Comparison of ENCODE assay signal across 23 cellular contexts in the genomic region with DNA sequence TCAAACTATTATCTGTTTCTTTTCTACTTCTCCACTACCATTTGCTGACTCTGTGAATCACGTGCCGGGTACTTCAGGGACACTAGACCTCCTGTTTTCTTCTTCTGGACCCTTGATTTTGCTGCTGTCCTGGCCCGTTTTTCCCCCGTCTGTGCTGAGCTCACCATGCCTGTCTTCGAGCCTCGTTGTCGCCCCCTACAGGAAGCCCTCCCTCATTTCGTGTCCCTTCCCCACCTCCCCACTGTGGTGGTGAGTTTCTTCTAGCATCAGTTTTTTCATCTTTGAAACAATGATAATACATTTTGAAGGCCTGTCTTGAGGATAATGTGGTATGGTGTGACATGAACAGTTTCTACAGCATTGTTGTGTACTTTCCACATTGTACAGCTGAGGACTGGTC. TPM values are rescaled to one million over a fixed set of nuclear protein-coding genes. Genes with fewer than 3 reads are reported as not detected.
A peak's percentile ranks its signal among the peaks of the same experiment; 100 is the strongest.
DNase-seq lines count a peak whose midpoint lies in the region; ATAC-seq and TF ChIP-seq lines count a peak whose summit lies in the region.
"Had no signal": no experiment of that assay in that cellular context is flagged by ENCODE, and none has a peak within 500 bp of the region (broad histone marks: within the 10 kb centered on the region; RNA-seq: fewer than 3 reads in every experiment).

No MANE protein-coding gene starts in this region.

- no peak overlapping the region for H2BK12ac ChIP-seq in H9 (ENCODE audit: insufficient read length, low read depth, low read length)

- no peaks in the 10 kb centered on the region for H3K79me2 ChIP-seq in H9 (ENCODE audit: insufficient read depth, low read length)
- no peaks in the 10 kb centered on the region for H3K79me2 ChIP-seq in OCI-LY3 (ENCODE audit: low read length)
- H3K79me2 ChIP-seq in GM23248 (ENCODE audit: insufficient read depth), result no peaks in the 10 kb centered on the region

- H3K56ac ChIP-seq in H9 (ENCODE audit: insufficient read length, low read depth, low read length), result no peak overlapping the region

- H3K27ac ChIP-seq in H9 (ENCODE audit: insufficient read length, low read depth, low read length) (no peak overlapping the region), OCI-LY3 (ENCODE audit: low read length) (no peak overlapping the region), adrenal gland (no peak overlapping the region), GM23248 (no peak overlapping the region)
- H3K27ac ChIP-seq: body of pancreas, heart right ventricle, lower lobe of right lung had no signal

- H3K4me1 ChIP-seq in H9 (ENCODE audit: insufficient read depth, low read length) (no peaks in the 10 kb centered on the region; the same call in 1 of the 2 replicates), OCI-LY3 (ENCODE audit: low read length) (no peaks in the 10 kb centered on the region), adrenal gland (replicated peaks in 1 of 2) (no peaks in the 10 kb centered on the region), GM23248 (ENCODE audit: insufficient read depth) (no peaks in the 10 kb centered on the region)
- H3K4me1 ChIP-seq: body of pancreas, heart right ventricle, lower lobe of right lung had no signal

- no peak overlapping the region for H3K4me2 ChIP-seq in H9 (ENCODE audit: insufficient read depth, insufficient read length, low read length)
- no peak overlapping the region for H3K4me2 ChIP-seq in OCI-LY3 (ENCODE audit: low read length)
- H3K4me2 ChIP-seq in GM23248 (ENCODE audit: unreplicated experiment), result no peak overlapping the region

- peak; percentile 8 for DNase-seq in ACHN
- DNase-seq in H9, result peak; percentile 41
- DNase-seq in glutamatergic neuron, result no peak
- no peak for DNase-seq in adrenal gland
- no peak for DNase-seq in HuH-7.5 (ENCODE audit: low spot score)
- DNase-seq in GM23248, result no peak
- DNase-seq: activated B cell treated with CpG ODN at 0.5 μM for 24 hours; activated T-cell treated with anti-CD3 and anti-CD28 coated beads, Interleukin-2, amount 50 U/mL, for 72 hours; body of pancreas; heart right ventricle; lower lobe of right lung; MG63; NCI-H187; NCI-H226; nucleus accumbens; right cardiac atrium; SIG-M5; stimulated activated naive B cell treated with anti-CD40 and anti-IgM and Interleukin-4, amounts not matched to agents 10 μg/mL and 1 μg/mL and 100 μg/mL, for 72 hours; T-helper 17 cell had no signal

- TF ChIP-seq CTCF in H9 (conservative IDR thresholded peaks at IDR 0.05), result peak; percentile 70
- 0 out of 2 replicates have a peak, but pooled peaks have one; percentile 8 for TF ChIP-seq CTCF in OCI-LY3 (IDR thresholded peaks at IDR 0.05; ENCODE audit: low read depth, low read length)
- peak; percentile 23 for TF ChIP-seq CTCF in glutamatergic neuron (IDR thresholded peaks at IDR 0.05; ENCODE audit: partially characterized antibody, unreplicated experiment)
- no peak for TF ChIP-seq CTCF in adrenal gland (IDR thresholded peaks at IDR 0.05)

- H3K9ac ChIP-seq in H9 (ENCODE audit: extremely low read depth, insufficient read length, low read length) (no peak overlapping the region), OCI-LY3 (ENCODE audit: low read length) (no peak overlapping the region), GM23248 (no peak overlapping the region)

- no peaks in the 10 kb centered on the region for H3K79me1 ChIP-seq in H9 (ENCODE audit: insufficient read depth, low read depth, low read length, poor library complexity, severe bottlenecking)

- H3K9me2 ChIP-seq in GM23248 (ENCODE audit: insufficient read depth), result no peaks in the 10 kb centered on the region

- H3K27me3 Mint-ChIP-seq in H9 (ENCODE audit: low read depth) (peaks cover 2% of the 10 kb centered on the region), glutamatergic neuron (ENCODE audit: unreplicated experiment) (no peaks in the 10 kb centered on the region)
- H3K27me3 Mint-ChIP-seq: activated B cell treated with CpG ODN at 0.5 μM for 24 hours; activated naive CD8-positive, alpha-beta T cell; stimulated activated naive B cell treated with anti-CD40 and anti-IgM and Interleukin-4, amounts not matched to agents 10 μg/mL and 1 μg/mL and 100 μg/mL, for 72 hours; T-helper 17 cell had no signal

- no peak overlapping the region for H2AK5ac ChIP-seq in H9 (ENCODE audit: insufficient read length, low read length)

- H4K20me1 ChIP-seq in H9 (ENCODE audit: control insufficient read depth, insufficient read depth, insufficient read length) (peaks cover 3% of the 10 kb centered on the region), OCI-LY3 (ENCODE audit: insufficient read depth, low read length) (no peaks in the 10 kb centered on the region), GM23248 (ENCODE audit: insufficient read depth) (no peaks in the 10 kb centered on the region)

- no peak overlapping the region for H3K4ac ChIP-seq in H9 (ENCODE audit: low read depth, low read length)

- H3K36me3 Mint-ChIP-seq in H9 (ENCODE audit: insufficient read depth in 1 of 3, low read depth in 3 of 3) (peaks cover 0 to 2% (median 0%) of the 10 kb centered on the region in 3 experiments; a peak in 1 of 7 replicates), glutamatergic neuron (ENCODE audit: unreplicated experiment) (no peaks in the 10 kb centered on the region)
- H3K36me3 Mint-ChIP-seq: activated naive CD8-positive, alpha-beta T cell; stimulated activated naive B cell treated with anti-CD40 and anti-IgM and Interleukin-4, amounts not matched to agents 10 μg/mL and 1 μg/mL and 100 μg/mL, for 72 hours had no signal

- H3K27me3 ChIP-seq in H9 (ENCODE audit: insufficient read depth, low read length) (no peaks in the 10 kb centered on the region), OCI-LY3 (ENCODE audit: low read depth, low read length) (no peaks in the 10 kb centered on the region), adrenal gland (no peaks in the 10 kb centered on the region), GM23248 (replicated peaks; ENCODE audit: insufficient read depth) (no peaks in the 10 kb centered on the region)
- H3K27me3 ChIP-seq: body of pancreas, MG63 had no signal

- H2BK20ac ChIP-seq in H9 (ENCODE audit: low read depth, low read length, poor library complexity, severe bottlenecking), result no peak overlapping the region

- H3K27ac Mint-ChIP-seq in H9, result no peak overlapping the region
- no peak overlapping the region for H3K27ac Mint-ChIP-seq in glutamatergic neuron (ENCODE audit: unreplicated experiment)
- H3K27ac Mint-ChIP-seq: activated B cell treated with CpG ODN at 0.5 μM for 24 hours; activated naive CD8-positive, alpha-beta T cell; activated T-cell treated with anti-CD3 and anti-CD28 coated beads, Interleukin-2, amount 50 U/mL, for 72 hours; stimulated activated naive B cell treated with anti-CD40 and anti-IgM and Interleukin-4, amounts not matched to agents 10 μg/mL and 1 μg/mL and 100 μg/mL, for 72 hours; T-helper 17 cell had no signal

- H3K4me3 Mint-ChIP-seq in H9 (no peak overlapping the region), glutamatergic neuron (ENCODE audit: unreplicated experiment) (no peak overlapping the region)
- H3K4me3 Mint-ChIP-seq: activated B cell treated with CpG ODN at 0.5 μM for 24 hours; activated naive CD8-positive, alpha-beta T cell; activated T-cell treated with anti-CD3 and anti-CD28 coated beads, Interleukin-2, amount 50 U/mL, for 72 hours; stimulated activated naive B cell treated with anti-CD40 and anti-IgM and Interleukin-4, amounts not matched to agents 10 μg/mL and 1 μg/mL and 100 μg/mL, for 72 hours; T-helper 17 cell had no signal

- TF ChIP-seq POLR2A in adrenal gland (IDR thresholded peaks at IDR 0.05), result no peak

- no peak overlapping the region for H4K5ac ChIP-seq in H9 (ENCODE audit: insufficient read length, low read depth, low read length)

- H2AFZ ChIP-seq in H9 (ENCODE audit: low read length) (no peak overlapping the region), OCI-LY3 (ENCODE audit: low read depth, low read length) (no peak overlapping the region), GM23248 (no peak overlapping the region)

- no peak overlapping the region for H3K14ac ChIP-seq in H9 (ENCODE audit: insufficient read depth, low read length)

- no peak overlapping the region for H4K91ac ChIP-seq in H9 (ENCODE audit: insufficient read length, low read depth, low read length)

- no peak overlapping the region for H3K23ac ChIP-seq in H9 (ENCODE audit: insufficient read length, low read depth, low read length)

- H3K9me3 ChIP-seq in H9 (ENCODE audit: control insufficient read depth, low read depth, low read length) (no peaks in the 10 kb centered on the region), OCI-LY3 (ENCODE audit: insufficient read depth, low read length) (no peaks in the 10 kb centered on the region), adrenal gland (replicated peaks in 1 of 3) (no peaks in the 10 kb centered on the region), GM23248 (ENCODE audit: low read depth) (no peaks in the 10 kb centered on the region)
- H3K9me3 ChIP-seq: body of pancreas, lower lobe of right lung, MG63 had no signal

- no peaks in the 10 kb centered on the region for H3F3A ChIP-seq in GM23248 (ENCODE audit: insufficient read depth)

- no peak overlapping the region for H3K18ac ChIP-seq in H9 (ENCODE audit: insufficient read length, low read depth, low read length)

- H2BK120ac ChIP-seq in H9 (ENCODE audit: low read depth, low read length, poor library complexity, severe bottlenecking), result no peak overlapping the region

- in situ Hi-C loops in ACHN (cut with HindIII; ENCODE audit: low pct_ligation_motif_present, low pct_unique_long_range_greater_than_20kb, low sequenced_read_pairs), result no loop called here
- in situ Hi-C loops in GM23248 (cut with MboI), result no loop called here

- H3K4me1 Mint-ChIP-seq in H9, result peaks cover 0 to 3% of the 10 kb centered on the region in 2 experiments; a peak in 2 of 4 replicates
- H3K4me1 Mint-ChIP-seq in glutamatergic neuron (ENCODE audit: low read depth, unreplicated experiment), result no peaks in the 10 kb centered on the region
- H3K4me1 Mint-ChIP-seq: activated B cell treated with CpG ODN at 0.5 μM for 24 hours; stimulated activated naive B cell treated with anti-CD40 and anti-IgM and Interleukin-4, amounts not matched to agents 10 μg/mL and 1 μg/mL and 100 μg/mL, for 72 hours; T-helper 17 cell had no signal

- ATAC-seq in GM21447 (IDR thresholded peaks at IDR 0.05; ENCODE audit: unreplicated experiment), result no peak
- ATAC-seq: activated T-cell treated with anti-CD3 and anti-CD28 coated beads, Interleukin-2, amount 50 U/mL, for 72 hours; body of pancreas; heart right ventricle; lower lobe of right lung; right cardiac atrium; stimulated activated naive B cell treated with anti-CD40 and anti-IgM and Interleukin-4, amounts not matched to agents 10 μg/mL and 1 μg/mL and 100 μg/mL, for 72 hours; T-helper 17 cell had no signal

- no peaks in the 10 kb centered on the region for H3K23me2 ChIP-seq in H9 (ENCODE audit: insufficient read length, low read depth, low read length, poor library complexity, severe bottlenecking)

- H3K9me3 Mint-ChIP-seq in H9, result no peaks in the 10 kb centered on the region; a peak in 2 of 5 replicates
- no peaks in the 10 kb centered on the region for H3K9me3 Mint-ChIP-seq in glutamatergic neuron (ENCODE audit: unreplicated experiment)

- H3K36me3 ChIP-seq in OCI-LY3 (replicated peaks; ENCODE audit: low read depth, low read length), result no peaks in the 10 kb centered on the region
- H3K36me3 ChIP-seq in adrenal gland (replicated peaks in 1 of 2), result no peaks in the 10 kb centered on the region
- H3K36me3 ChIP-seq in GM23248 (ENCODE audit: low read depth), result no peaks in the 10 kb centered on the region
- H3K36me3 ChIP-seq: heart right ventricle, lower lobe of right lung, MG63 had no signal

- H4K8ac ChIP-seq in H9 (replicated peaks; ENCODE audit: insufficient read length, low read depth, low read length), result no peak overlapping the region

- H3T11ph ChIP-seq in H9 (ENCODE audit: low read length), result no peak overlapping the region

- no peak overlapping the region for H2BK5ac ChIP-seq in H9 (ENCODE audit: insufficient read length, low read length)

- WGBS in H9 (ENCODE audit: extremely low coverage, insufficient read length, low lambda C conversion rate), result no CpG with 5 or more reads among the region's 8 CpGs
- WGBS in adrenal gland, 4 donors, result 72 to 79% (median 76%) methylated on average over 8 of the region's 8 CpGs
- WGBS in GM23248 (ENCODE audit: low coverage in 1 of 2, low lambda C conversion rate in 2 of 2, missing lambda C conversion rate in 2 of 2), 2 experiments, result 19 to 27% methylated on average over 8 of the region's 8 CpGs

- H2BK15ac ChIP-seq in H9 (ENCODE audit: low read depth, low read length), result no peak overlapping the region

- no peak overlapping the region for H3K4me3 ChIP-seq in OCI-LY3 (ENCODE audit: low read length)
- no peak overlapping the region for H3K4me3 ChIP-seq in adrenal gland
- no peak overlapping the region for H3K4me3 ChIP-seq in GM23248
- H3K4me3 ChIP-seq: body of pancreas, heart right ventricle, lower lobe of right lung, MG63 had no signal

- intact Hi-C loops in adrenal gland (cut with DNase I), result no loop called here

RNA-seq across cellular contexts. Expression of gene GABRG3, which starts 12.8 kb away (rescaled TPM):
- total RNA-seq in H9 (2021) (0.15 and 0.24 TPM in 2 replicates), glutamatergic neuron (ENCODE audit: unreplicated experiment) (1.3 TPM), adrenal gland (under 1 TPM in 3 of 8 donors, not detected in 5; 0.11 to 0.88 (median 0.69) TPM)
- polyA plus RNA-seq in adrenal gland (1 to 10 TPM in 1 of 3 donors, under 1 TPM in 2; 0.08 to 1.1 (median 0.10) TPM), GM23248 (2016; fragmentation: Nextera tagmentation; extraction: Ambion mirVana) (not detected in 2 replicates)
- total RNA-seq in GM23248 (2014; rRNA removed; shearing (Covaris generic)), result not detected in 2 replicates
- total RNA-seq: activated B cell treated with CpG ODN at 0.5 μM for 24 hours; activated CD8-positive, alpha-beta memory T cell treated with anti-CD3 and anti-CD28 coated beads for 36 hours; activated T-cell treated with anti-CD3 and anti-CD28 coated beads, Interleukin-2, amount 50 U/mL, for 72 hours; body of pancreas; heart right ventricle; lower lobe of right lung; right cardiac atrium; T-helper 17 cell had no signal
- polyA plus RNA-seq: heart right ventricle had no signal

Comparison
In these comparisons a context has a peak if more than half of its experiments do, and no peak if none do; other contexts are left out.
1. DNase-seq: peak in ACHN (single experiment) and H9 (single experiment); none in glutamatergic neuron (single experiment), adrenal gland (0 of 7), HuH-7.5 (single experiment) and GM23248 (single experiment).
2. CTCF ChIP-seq: peak in H9 (single experiment), OCI-LY3 (single experiment) and glutamatergic neuron (single experiment); none in adrenal gland (0 of 6).